21 cellular contexts compared by ENCODE assay signal in genomic region chr3:58235970-58236369, GRCh38. TPM values are rescaled to one million over a fixed set of nuclear protein-coding genes. Genes with fewer than 3 reads are reported as not detected.
DNase-seq lines count a peak whose midpoint lies in the region; ATAC-seq and TF ChIP-seq lines count a peak whose summit lies in the region.
"Had no signal": no experiment of that assay in that cellular context is flagged by ENCODE, and none has a peak within 500 bp of the region (broad histone marks: within the 10 kb centered on the region; RNA-seq: fewer than 3 reads in every experiment).

No MANE protein-coding gene starts in this region.

- ATAC-seq in T-helper 17 cell (no peak), HG03457 (IDR thresholded peaks at IDR 0.05; ENCODE audit: unreplicated experiment) (no peak)
- ATAC-seq: esophagus mucosa, left ventricle myocardium superior had no signal

- H3K9me3 Mint-ChIP-seq in T-helper 2 cell treated with Interferon-gamma antibody and Interleukin-4, amounts not matched to agents 5 μg/mL and 100 μg/mL, for 36 hours, result no peaks in the 10 kb centered on the region
- no peaks in the 10 kb centered on the region for H3K9me3 Mint-ChIP-seq in progenitor cell of endocrine pancreas (ENCODE audit: low read depth)

- H3K9ac ChIP-seq in iPS-20b (ENCODE audit: low read depth, low read length), result no peak overlapping the region

- H3K27ac ChIP-seq in iPS-20b (ENCODE audit: low read length), result no peak overlapping the region
- H3K27ac ChIP-seq: BLaER1 treated with 17β-estradiol and CSF1 and Interleukin-3, amounts not matched to agents 10 nM and 100 nM; prostate gland had no signal

- no peaks in the 10 kb centered on the region for H3K36me3 ChIP-seq in iPS-20b (ENCODE audit: insufficient read depth, low read depth, low read length)
- H3K36me3 ChIP-seq: BLaER1 treated with 17β-estradiol and CSF1 and Interleukin-3, amounts not matched to agents 10 nM and 100 nM; MG63; prostate gland had no signal

- H3K4me1 Mint-ChIP-seq in T-helper 2 cell treated with Interferon-gamma antibody and Interleukin-4, amounts not matched to agents 5 μg/mL and 100 μg/mL, for 36 hours (ENCODE audit: low read depth), result peaks cover 20% of the 10 kb centered on the region
- peaks cover 13% of the 10 kb centered on the region for H3K4me1 Mint-ChIP-seq in T-helper 17 cell
- H3K4me1 Mint-ChIP-seq in progenitor cell of endocrine pancreas (ENCODE audit: low read depth), result peaks cover 15% of the 10 kb centered on the region

- H3K27ac Mint-ChIP-seq in T-helper 2 cell treated with Interferon-gamma antibody and Interleukin-4, amounts not matched to agents 5 μg/mL and 100 μg/mL, for 36 hours, result no peak overlapping the region
- H3K27ac Mint-ChIP-seq in T-helper 17 cell (peak overlapping the region; percentile 47), progenitor cell of endocrine pancreas (peak overlapping the region; percentile 69)

- peaks cover 62% of the 10 kb centered on the region for H3K27me3 ChIP-seq in iPS-20b (ENCODE audit: insufficient read depth, low read length)
- H3K27me3 ChIP-seq: MG63 had no signal

- no peaks in the 10 kb centered on the region for H3K4me1 ChIP-seq in iPS-20b (ENCODE audit: insufficient read depth, low read length)
- H3K4me1 ChIP-seq: prostate gland had no signal

- TF ChIP-seq CTCF in progenitor cell of endocrine pancreas (IDR thresholded peaks at IDR 0.05; ENCODE audit: unreplicated experiment), result no peak

- no peaks in the 10 kb centered on the region for H3K9me3 ChIP-seq in T-helper 17 cell (ENCODE audit: control insufficient read depth, low read length, poor library complexity, severe bottlenecking)
- no peaks in the 10 kb centered on the region for H3K9me3 ChIP-seq in iPS-20b (ENCODE audit: insufficient read depth, low read depth, low read length)
- H3K9me3 ChIP-seq: BLaER1 treated with 17β-estradiol and CSF1 and Interleukin-3, amounts not matched to agents 10 nM and 100 nM; MG63; prostate gland had no signal

- H3K4me3 Mint-ChIP-seq in T-helper 2 cell treated with Interferon-gamma antibody and Interleukin-4, amounts not matched to agents 5 μg/mL and 100 μg/mL, for 36 hours, result peak overlapping the region; percentile 88
- H3K4me3 Mint-ChIP-seq in T-helper 17 cell (peak overlapping the region; percentile 97), progenitor cell of endocrine pancreas (ENCODE audit: low read depth) (peak overlapping the region; percentile 81)

- peaks cover 2% of the 10 kb centered on the region for H3K36me3 Mint-ChIP-seq in T-helper 2 cell treated with Interferon-gamma antibody and Interleukin-4, amounts not matched to agents 5 μg/mL and 100 μg/mL, for 36 hours (ENCODE audit: low read depth)
- no peaks in the 10 kb centered on the region for H3K36me3 Mint-ChIP-seq in T-helper 17 cell (ENCODE audit: low read depth)
- H3K36me3 Mint-ChIP-seq in progenitor cell of endocrine pancreas (ENCODE audit: insufficient read depth), result no peaks in the 10 kb centered on the region

- H3K4me3 ChIP-seq in iPS-20b (ENCODE audit: low read length), result peak overlapping the region; percentile 84; the same call in 1 of the 2 replicates
- H3K4me3 ChIP-seq: MG63 had no signal

- H3K27me3 Mint-ChIP-seq in T-helper 2 cell treated with Interferon-gamma antibody and Interleukin-4, amounts not matched to agents 5 μg/mL and 100 μg/mL, for 36 hours (ENCODE audit: low read depth), result peaks cover 27% of the 10 kb centered on the region
- H3K27me3 Mint-ChIP-seq in T-helper 17 cell (peaks cover 32% of the 10 kb centered on the region), progenitor cell of endocrine pancreas (peaks cover 37% of the 10 kb centered on the region)

- no peak for DNase-seq in T-helper 2 cell treated with Interferon-gamma antibody and Interleukin-4, amounts not matched to agents 5 μg/mL and 100 μg/mL, for 36 hours (ENCODE audit: low spot score)
- DNase-seq in T-helper 2 cell (no peak), T-helper 17 cell (no peak), progenitor cell of endocrine pancreas (ENCODE audit: low spot score, unreplicated experiment) (no peak), retina (no peak), NCI-H1694 treated with DMSO at 0.1 percent for 48 hours (lab: John Stamatoyannopoulos, UW) (no peak)
- DNase-seq: 8988T; activated CD4-positive, alpha-beta T cell treated with anti-CD3 and anti-CD28 coated beads, Interleukin-2, amount 50 U/mL, for 4 hours; DMS79; left ventricle myocardium superior; MG63; NCI-H1694; NCI-H2227 treated with DMSO at 0.1 percent for 48 hours; NK-92 treated with Interleukin-12 subunit alpha and Interleukin-12 subunit beta, amount 100 ng/mL, for 24 hours; small intestine; stimulated activated CD4-positive, alpha-beta T cell treated with anti-CD3 and anti-CD28 coated beads, Interleukin-4, amount 100 ng/mL, for 1 hour had no signal

RNA-seq across cellular contexts. Expression of gene ABHD6, which starts 1.6 kb away (rescaled TPM):
- 1 to 10 TPM; 2.1 to 2.9 TPM for total RNA-seq in T-helper 17 cell
- total RNA-seq in progenitor cell of endocrine pancreas, result 5.9 and 6.1 TPM in 2 replicates

RNA-seq across cellular contexts. Expression of gene DNASE1L3, which starts 25.2 kb away (rescaled TPM):
- total RNA-seq in T-helper 17 cell (under 1 TPM in 1 of 2 donors, not detected in 1; 0.65 TPM), progenitor cell of endocrine pancreas (not detected in 2 replicates)
